22 cellular contexts compared by ENCODE assay signal in the genomic region with DNA sequence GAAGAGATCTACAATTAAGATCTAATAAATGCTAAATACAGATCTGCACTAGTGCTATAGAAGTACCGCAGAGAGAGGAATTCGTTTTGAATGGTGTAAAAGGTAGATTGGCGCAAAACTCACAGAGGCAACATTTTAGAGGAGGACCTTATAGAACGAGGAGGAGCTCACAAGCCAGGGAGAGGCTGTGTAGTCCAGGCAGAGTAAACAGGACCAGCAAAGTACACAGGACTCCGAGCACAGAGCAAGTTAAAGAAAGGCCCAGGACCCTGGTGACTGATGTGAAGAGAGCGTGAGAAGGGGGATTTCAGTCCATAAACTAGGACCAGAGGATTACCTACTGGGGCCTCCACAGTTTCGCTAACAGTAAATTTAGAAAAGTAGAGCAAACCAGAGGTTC.
DNase-seq lines count a peak whose midpoint lies in the region; ATAC-seq, FAIRE-seq and TF ChIP-seq lines count a peak whose summit lies in the region.
"Had no signal": no experiment of that assay in that cellular context is flagged by ENCODE, and none has a peak within 500 bp of the region (broad histone marks: within the 10 kb centered on the region; RNA-seq: fewer than 3 reads in every experiment).

No MANE protein-coding gene starts in this region.

- no peak overlapping the region for H4K91ac ChIP-seq in mesenchymal stem cell (ENCODE audit: low read length)

- TF ChIP-seq EP300 in HepG2 (IDR thresholded peaks at IDR 0.05; ENCODE audit: low read depth in 2 of 2, low read length in 2 of 2): no peak
- TF ChIP-seq EP300 in HepG2 (CRISPR knock-in tag; IDR thresholded peaks at IDR 0.05; ENCODE audit: borderline replicate concordance): no peak

- H3K14ac ChIP-seq in mesenchymal stem cell (ENCODE audit: low read length in 2 of 2): no peak overlapping the region

- no peak overlapping the region for H3K4me2 ChIP-seq in HepG2 (ENCODE audit: low read depth, low read length)
- no peak overlapping the region for H3K4me2 ChIP-seq in osteoblast (ENCODE audit: insufficient read depth, low read length)
- H3K4me2 ChIP-seq in mesenchymal stem cell (ENCODE audit: low read length, poor library complexity, severe bottlenecking): no peak overlapping the region
- H3K4me2 ChIP-seq: BLaER1 treated with 17β-estradiol and CSF1 and Interleukin-3, amounts not matched to agents 10 nM and 100 nM had no signal

- no peak overlapping the region for H2BK12ac ChIP-seq in mesenchymal stem cell (ENCODE audit: low read length in 2 of 2)

- FAIRE-seq in HepG2 (lab: Jason Lieb, UNC): no peak
- FAIRE-seq: A204.1, D721Med, GM19239, H1 had no signal

- H3K79me1 ChIP-seq in mesenchymal stem cell (replicated peaks; ENCODE audit: low read length, poor library complexity, severe bottlenecking): peaks cover under 1% of the 10 kb centered on the region

- in situ Hi-C loops in HepG2 (cut with HindIII; ENCODE audit: extremely low pct_ligation_motif_present, low pct_unique_long_range_greater_than_20kb): no loop called here

- no peaks in the 10 kb centered on the region for H3K9me3 Mint-ChIP-seq in memory B cell
- H3K9me3 Mint-ChIP-seq in activated CD4-positive, alpha-beta memory T cell treated with anti-CD3 and anti-CD28 coated beads, Interleukin-2, amount 10 ng/mL, durations not matched to agents 7 days and 5 days: no peaks in the 10 kb centered on the region
- H3K9me3 Mint-ChIP-seq: CD14-positive monocyte; CD4-positive, alpha-beta T cell; CD8-positive, alpha-beta memory T cell had no signal

- no peak overlapping the region for H3K27ac ChIP-seq in HepG2 (ENCODE audit: extremely low read length, insufficient read depth, low read length)
- no peak overlapping the region for H3K27ac ChIP-seq in right lobe of liver
- no peak overlapping the region for H3K27ac ChIP-seq in osteoblast (ENCODE audit: low read depth, low read length)
- no peak overlapping the region for H3K27ac ChIP-seq in mesenchymal stem cell (ENCODE audit: low read length, poor library complexity, severe bottlenecking)
- H3K27ac ChIP-seq: 22Rv1; BLaER1 treated with 17β-estradiol and CSF1 and Interleukin-3, amounts not matched to agents 10 nM and 100 nM; GM23248 had no signal

- peak; percentile 15 for DNase-seq in HepG2 (ENCODE audit: low spot score)
- no peak for DNase-seq in right lobe of liver
- DNase-seq in memory B cell (ENCODE audit: low spot score in 2 of 2): no peak
- peak; percentile 23 for DNase-seq in osteoblast (ENCODE audit: insufficient read length, low spot score, missing footprints)
- DNase-seq in mesenchymal stem cell: no peak
- no peak for DNase-seq in activated CD4-positive, alpha-beta memory T cell treated with anti-CD3 and anti-CD28 coated beads, Interleukin-2, amount 10 ng/mL, durations not matched to agents 7 days and 5 days
- DNase-seq: BE2C; CD4-positive, alpha-beta T cell; CD8-positive, alpha-beta memory T cell; DMS53; DMS79 treated with DMSO at 0.1 percent for 48 hours; GF-D8; GM23248; H7; HCEC 1CT had no signal

- no peak for TF ChIP-seq RAD21 in HepG2 (CRISPR knock-in tag; IDR thresholded peaks at IDR 0.05)

- no peak overlapping the region for H2BK5ac ChIP-seq in mesenchymal stem cell (ENCODE audit: low read depth, low read length, poor library complexity, severe bottlenecking)

- no peak overlapping the region for H3K18ac ChIP-seq in mesenchymal stem cell (ENCODE audit: low read depth in 1 of 2, low read length in 2 of 2)

- H3K27me3 Mint-ChIP-seq in memory B cell: no peaks in the 10 kb centered on the region
- H3K27me3 Mint-ChIP-seq in activated CD4-positive, alpha-beta memory T cell treated with anti-CD3 and anti-CD28 coated beads, Interleukin-2, amount 10 ng/mL, durations not matched to agents 7 days and 5 days: no peaks in the 10 kb centered on the region
- H3K27me3 Mint-ChIP-seq: CD4-positive, alpha-beta T cell; CD8-positive, alpha-beta memory T cell had no signal

- 76% methylated on average over 7 of the region's 7 CpGs for WGBS in HepG2 (ENCODE audit: low lambda C conversion rate)
- WGBS in right lobe of liver (ENCODE audit: insufficient coverage, low coverage, low lambda C conversion rate, missing lambda C conversion rate): 94% methylated on average over 5 of the region's 7 CpGs
- 93% methylated on average over 7 of the region's 7 CpGs for whole genome bisulfite sequencing in mesenchymal stem cell

- H3K9ac ChIP-seq in HepG2 (ENCODE audit: insufficient read depth, low read depth, low read length) (no peak overlapping the region), mesenchymal stem cell (ENCODE audit: low read length) (no peak overlapping the region)
- H3K9ac ChIP-seq: BLaER1 treated with 17β-estradiol and CSF1 and Interleukin-3, amounts not matched to agents 10 nM and 100 nM; GM23248 had no signal

- H3K79me2 ChIP-seq in HepG2 (ENCODE audit: insufficient read depth, low read length) (no peaks in the 10 kb centered on the region), osteoblast (ENCODE audit: insufficient read depth, low read length) (no peaks in the 10 kb centered on the region)

- no peaks in the 10 kb centered on the region for H4K20me1 ChIP-seq in HepG2 (ENCODE audit: insufficient read depth, low read length)
- H4K20me1 ChIP-seq in osteoblast (ENCODE audit: insufficient read depth, low read length): no peaks in the 10 kb centered on the region
- H4K20me1 ChIP-seq: BLaER1 treated with 17β-estradiol and CSF1 and Interleukin-3, amounts not matched to agents 10 nM and 100 nM had no signal

- TF ChIP-seq CTCF in HepG2 (CRISPR knock-in tag; IDR thresholded peaks at IDR 0.05) (no peak), right lobe of liver (IDR thresholded peaks at IDR 0.05) (no peak), osteoblast (IDR thresholded peaks at IDR 0.05; ENCODE audit: extremely low read depth, low read depth, low read length) (no peak)

- H3K36me3 ChIP-seq in HepG2 (replicated peaks in 1 of 2; ENCODE audit: control insufficient read depth in 1 of 2, insufficient read depth in 2 of 2, low read length in 2 of 2) (no peaks in the 10 kb centered on the region), right lobe of liver (no peaks in the 10 kb centered on the region), osteoblast (ENCODE audit: insufficient read depth, low read length) (no peaks in the 10 kb centered on the region), mesenchymal stem cell (ENCODE audit: control insufficient read depth in 1 of 2, insufficient read depth in 2 of 2, low read depth in 1 of 2, low read length in 2 of 2) (no peaks in the 10 kb centered on the region)
- H3K36me3 ChIP-seq: BE2C; BLaER1 treated with 17β-estradiol and CSF1 and Interleukin-3, amounts not matched to agents 10 nM and 100 nM had no signal

- H3K4me3 Mint-ChIP-seq in memory B cell: no peak overlapping the region
- H3K4me3 Mint-ChIP-seq in activated CD4-positive, alpha-beta memory T cell treated with anti-CD3 and anti-CD28 coated beads, Interleukin-2, amount 10 ng/mL, durations not matched to agents 7 days and 5 days: no peak overlapping the region
- H3K4me3 Mint-ChIP-seq: CD14-positive monocyte; CD4-positive, alpha-beta T cell; CD8-positive, alpha-beta memory T cell had no signal

- no peaks in the 10 kb centered on the region for H3K27me3 ChIP-seq in HepG2 (ENCODE audit: control insufficient read depth in 1 of 2, insufficient read depth in 2 of 2, low read length in 2 of 2)
- H3K27me3 ChIP-seq in right lobe of liver: no peaks in the 10 kb centered on the region
- no peaks in the 10 kb centered on the region for H3K27me3 ChIP-seq in osteoblast (ENCODE audit: insufficient read depth, low read length)
- H3K27me3 ChIP-seq in mesenchymal stem cell (ENCODE audit: control insufficient read depth in 1 of 2, insufficient read depth in 1 of 2, low read length in 2 of 2): no peaks in the 10 kb centered on the region
- H3K27me3 ChIP-seq: BE2C; BLaER1 treated with 17β-estradiol and CSF1 and Interleukin-3, amounts not matched to agents 10 nM and 100 nM had no signal

- no peak overlapping the region for H4K8ac ChIP-seq in mesenchymal stem cell (ENCODE audit: low read length)

- H3K9me3 ChIP-seq in HepG2 (ENCODE audit: low read length): no peaks in the 10 kb centered on the region
- no peaks in the 10 kb centered on the region for H3K9me3 ChIP-seq in right lobe of liver
- no peaks in the 10 kb centered on the region for H3K9me3 ChIP-seq in osteoblast (ENCODE audit: low read depth, low read length)
- no peaks in the 10 kb centered on the region for H3K9me3 ChIP-seq in mesenchymal stem cell (ENCODE audit: control insufficient read depth, low read length)
- H3K9me3 ChIP-seq: BE2C; BLaER1 treated with 17β-estradiol and CSF1 and Interleukin-3, amounts not matched to agents 10 nM and 100 nM had no signal

- H2BK15ac ChIP-seq in mesenchymal stem cell (ENCODE audit: low read depth, poor library complexity, severe bottlenecking): no peak overlapping the region

- H2AFZ ChIP-seq in HepG2 (ENCODE audit: low read length) (no peak overlapping the region), osteoblast (ENCODE audit: low read length) (no peak overlapping the region), mesenchymal stem cell (ENCODE audit: low read depth, low read length) (no peak overlapping the region)
- H2AFZ ChIP-seq: GM23248 had no signal

- peak overlapping the region; percentile 15 for H3K27ac Mint-ChIP-seq in memory B cell
- no peak overlapping the region for H3K27ac Mint-ChIP-seq in activated CD4-positive, alpha-beta memory T cell treated with anti-CD3 and anti-CD28 coated beads, Interleukin-2, amount 10 ng/mL, durations not matched to agents 7 days and 5 days
- H3K27ac Mint-ChIP-seq: CD14-positive monocyte; CD4-positive, alpha-beta T cell; CD8-positive, alpha-beta memory T cell had no signal

- peaks cover 7% of the 10 kb centered on the region for H3K36me3 Mint-ChIP-seq in memory B cell
- H3K36me3 Mint-ChIP-seq in activated CD4-positive, alpha-beta memory T cell treated with anti-CD3 and anti-CD28 coated beads, Interleukin-2, amount 10 ng/mL, durations not matched to agents 7 days and 5 days (ENCODE audit: low read depth): no peaks in the 10 kb centered on the region
- H3K36me3 Mint-ChIP-seq: CD14-positive monocyte had no signal

- TF ChIP-seq POLR2A in HepG2 (IDR thresholded peaks at IDR 0.05; ENCODE audit: insufficient read depth in 1 of 2, low read depth in 2 of 2, low read length in 2 of 2) (no peak), right lobe of liver (IDR thresholded peaks at IDR 0.05) (no peak)

- CTCF ChIA-PET in HepG2 (lab: Yijun Ruan, JAX; ENCODE audit: low intra/inter-chr PET ratio, low total read pairs): no interaction called here
- CTCF ChIA-PET in activated CD4-positive, alpha-beta memory T cell treated with anti-CD3 and anti-CD28 coated beads, Interleukin-2, amount 10 ng/mL, durations not matched to agents 7 days and 5 days (lab: Charles Lee): no interaction called here

- H3K4me1 ChIP-seq in HepG2 (ENCODE audit: insufficient read depth, low read length): peaks cover 12% of the 10 kb centered on the region
- no peaks in the 10 kb centered on the region for H3K4me1 ChIP-seq in right lobe of liver
- peaks cover 6% of the 10 kb centered on the region for H3K4me1 ChIP-seq in osteoblast (ENCODE audit: insufficient read depth, low read length)
- H3K4me1 ChIP-seq in mesenchymal stem cell (ENCODE audit: control insufficient read depth, insufficient read depth, low read depth, low read length): no peaks in the 10 kb centered on the region
- H3K4me1 ChIP-seq: BLaER1 treated with 17β-estradiol and CSF1 and Interleukin-3, amounts not matched to agents 10 nM and 100 nM had no signal

- no peak overlapping the region for H3K4ac ChIP-seq in mesenchymal stem cell (ENCODE audit: low read depth in 1 of 2, low read length in 2 of 2)

- ATAC-seq in HepG2 (peak; percentile 83), right lobe of liver (no peak), memory B cell (ENCODE audit: low read depth) (no peak)

- H3K4me1 Mint-ChIP-seq in memory B cell: no peaks in the 10 kb centered on the region
- H3K4me1 Mint-ChIP-seq in activated CD4-positive, alpha-beta memory T cell treated with anti-CD3 and anti-CD28 coated beads, Interleukin-2, amount 10 ng/mL, durations not matched to agents 7 days and 5 days: no peaks in the 10 kb centered on the region
- H3K4me1 Mint-ChIP-seq: CD8-positive, alpha-beta memory T cell had no signal

- POLR2A ChIA-PET in HepG2 (lab: Yijun Ruan, JAX): no interaction called here
- POLR2A ChIA-PET in activated CD4-positive, alpha-beta memory T cell treated with anti-CD3 and anti-CD28 coated beads, Interleukin-2, amount 10 ng/mL, durations not matched to agents 7 days and 5 days (lab: Charles Lee): no interaction called here

- H3K4me3 ChIP-seq in HepG2 (replicated peaks in 1 of 3; ENCODE audit: insufficient read depth in 1 of 3, low read depth in 2 of 3, low read length in 3 of 3): no peak overlapping the region
- H3K4me3 ChIP-seq in right lobe of liver: no peak overlapping the region
- H3K4me3 ChIP-seq in osteoblast (ENCODE audit: insufficient read depth, low read length): no peak overlapping the region
- no peak overlapping the region for H3K4me3 ChIP-seq in mesenchymal stem cell (ENCODE audit: insufficient read depth in 1 of 2, low read depth in 1 of 2, low read length in 2 of 2)
- H3K4me3 ChIP-seq: BLaER1 treated with 17β-estradiol and CSF1 and Interleukin-3, amounts not matched to agents 10 nM and 100 nM; GM23248 had no signal

- H2AK5ac ChIP-seq in mesenchymal stem cell (ENCODE audit: low read length, severe bottlenecking): no peak overlapping the region

- H2BK120ac ChIP-seq in mesenchymal stem cell (ENCODE audit: low read depth, low read length): no peak overlapping the region

- intact Hi-C loops in HepG2 (cut with micrococcal nuclease; ENCODE audit: unreplicated experiment) (no loop called here), right lobe of liver (cut with DNase I) (no loop called here)

- no TSS peak for BruUV-seq in HepG2 (replicated peaks; lab: Mats Ljungman, UMichigan)

- no peak overlapping the region for H3K23ac ChIP-seq in mesenchymal stem cell (ENCODE audit: low read length in 2 of 2)

Comparison
In these comparisons a context has a peak if more than half of its experiments do, and no peak if none do; other contexts are left out.
1. DNase-seq: peak in HepG2 (single experiment) and osteoblast (single experiment); none in right lobe of liver (0 of 3), memory B cell (0 of 2), mesenchymal stem cell (single experiment) and activated CD4-positive, alpha-beta memory T cell treated with anti-CD3 and anti-CD28 coated beads, Interleukin-2, amount 10 ng/mL, durations not matched to agents 7 days and 5 days (single experiment).